Comparison of ENCODE assay signal across 8 cellular contexts in genomic region chr6:31042801-31043200, GRCh38. TPM values are rescaled to one million over a fixed set of nuclear protein-coding genes. Genes with fewer than 3 reads are reported as not detected.
DNase-seq lines count a peak whose midpoint lies in the region; ATAC-seq, FAIRE-seq and TF ChIP-seq lines count a peak whose summit lies in the region.

No MANE protein-coding gene starts in this region.

- TF ChIP-seq CTCF in Loucy (conservative IDR thresholded peaks at IDR 0.05; ENCODE audit: low read length) (peak; percentile 72), fibroblast of the aortic adventitia (IDR thresholded peaks at IDR 0.05; ENCODE audit: insufficient read depth, low read length) (peak; percentile 59), prostate gland (IDR thresholded peaks at IDR 0.05) (peak in 2 of 4 experiments; percentile 31 to 52)

- peak overlapping the region; percentile 56 for H3K4me2 ChIP-seq in Loucy (ENCODE audit: low read depth, low read length, poor library complexity, severe bottlenecking)

- H3K27me3 ChIP-seq in Loucy (ENCODE audit: insufficient read depth, low read length, poor library complexity, severe bottlenecking): no peaks in the 10 kb centered on the region
- peaks cover 4% of the 10 kb centered on the region for H3K27me3 ChIP-seq in prostate gland (replicated peaks; ENCODE audit: insufficient read depth)

- H3K4me1 ChIP-seq in Loucy (ENCODE audit: insufficient read depth, low read length, poor library complexity, severe bottlenecking) (no peaks in the 10 kb centered on the region), prostate gland (replicated peaks) (no peaks in the 10 kb centered on the region)

- no peaks in the 10 kb centered on the region for H4K20me1 ChIP-seq in Loucy (ENCODE audit: insufficient read depth, low read length, poor library complexity, severe bottlenecking)

- ATAC-seq in GM18858 (IDR thresholded peaks at IDR 0.05; ENCODE audit: unreplicated experiment): no peak
- no peak for ATAC-seq in activated CD4-positive, CD25-positive, alpha-beta regulatory T cell treated with anti-CD3 and anti-CD28 coated beads, Interleukin-2, amount 50 U/mL, for 24 hours

- H3K9me3 ChIP-seq in Loucy (ENCODE audit: insufficient read depth, low read depth, low read length) (no peaks in the 10 kb centered on the region), prostate gland (no peaks in the 10 kb centered on the region)

- 38% methylated on average over 4 of the region's 4 CpGs for WGBS in prostate gland

- H2AFZ ChIP-seq in Loucy (ENCODE audit: low read length): peak overlapping the region; percentile 72

- no peak for TF ChIP-seq POLR2A in prostate gland (IDR thresholded peaks at IDR 0.05)

- peak overlapping the region; percentile 53 for H3K4me3 ChIP-seq in Loucy (ENCODE audit: low read length, poor library complexity, severe bottlenecking)
- H3K4me3 ChIP-seq in fibroblast of the aortic adventitia (ENCODE audit: low read depth, low read length): no peak overlapping the region
- no peak overlapping the region for H3K4me3 ChIP-seq in prostate gland

- H3K9me2 ChIP-seq in Loucy (replicated peaks; ENCODE audit: low read depth, low read length): no peaks in the 10 kb centered on the region

- intact Hi-C loops in prostate gland (cut with DNase I): no loop called here
- intact Hi-C loops in posterior vena cava (cut with DNase I): no loop called here

- FAIRE-seq in G401.6 (lab: Jason Lieb, UNC): peak; percentile 82

- no peaks in the 10 kb centered on the region for H3F3A ChIP-seq in Loucy (ENCODE audit: low read depth)

- H3K27ac ChIP-seq in prostate gland: no peak overlapping the region

- H3K36me3 ChIP-seq in Loucy (ENCODE audit: insufficient read depth, low read length): no peaks in the 10 kb centered on the region
- H3K36me3 ChIP-seq in prostate gland: no peaks in the 10 kb centered on the region

- no peaks in the 10 kb centered on the region for H3K79me2 ChIP-seq in Loucy (ENCODE audit: insufficient read depth, low read length)

- DNase-seq in activated CD4-positive, alpha-beta T cell treated with anti-CD3 and anti-CD28 coated beads, Interleukin-2, amount 50 U/mL, for 48 hours: peak; percentile 37 to 48
- DNase-seq in fibroblast of the aortic adventitia (ENCODE audit: low read depth): peak; percentile 54
- DNase-seq in prostate gland (ENCODE audit: low spot score): peak; percentile 13
- no peak for DNase-seq in posterior vena cava (ENCODE audit: low spot score)

- H3K9ac ChIP-seq in Loucy (ENCODE audit: low read depth, low read length, poor library complexity, severe bottlenecking): peak overlapping the region; percentile 14

RNA-seq across cellular contexts. Expression of gene MUC22, which starts 32.5 kb away (rescaled TPM):
- total RNA-seq in fibroblast of the aortic adventitia (ENCODE audit: low replicate concordance) (not detected in 2 replicates), prostate gland (under 1 TPM in 1 of 2 donors, not detected in 1; 0.17 TPM), posterior vena cava (not detected)

RNA-seq across cellular contexts. Expression of gene MUC21, which starts 59.3 kb away (rescaled TPM):
- total RNA-seq in fibroblast of the aortic adventitia (ENCODE audit: low replicate concordance): not detected in 2 replicates
- total RNA-seq in prostate gland: under 1 TPM in 1 of 2 donors, not detected in 1; 0.28 TPM
- total RNA-seq in posterior vena cava: not detected
